Comparison of ENCODE assay signal across 1 cellular context in genomic region chr6:166330612-166331011, GRCh38.
A peak's percentile ranks its signal among the peaks of the same experiment; 100 is the strongest.
TF ChIP-seq lines count a peak whose summit lies in the region.

No MANE protein-coding gene starts in this region.

TF ChIP-seq in K562, 482 proteins besides CTCF, POLR2A, EP300 and RAD21 (continued from another document):
- TF ChIP-seq CUX1 (CRISPR knock-in tag; IDR thresholded peaks at IDR 0.05) (no peak), TAF9B (IDR thresholded peaks at IDR 0.05; ENCODE audit: partially characterized antibody) (no peak), ATF1 (CRISPR knock-in tag; IDR thresholded peaks at IDR 0.05) (no peak), ATF1 (tag; IDR thresholded peaks at IDR 0.05) (peak; percentile 58; the same call in 1 of the 2 replicates), USF2 (CRISPR knock-in tag; IDR thresholded peaks at IDR 0.05) (no peak), JUND (IDR thresholded peaks at IDR 0.05; ENCODE audit: borderline replicate concordance, low read depth, low read length) (peak; percentile 78), JUND (tag; IDR thresholded peaks at IDR 0.05; ENCODE audit: borderline replicate concordance, low read depth, low read length) (peak; percentile 66; the same call in 1 of the 3 replicates), SMARCE1 (IDR thresholded peaks at IDR 0.05) (peak; percentile 59; the same call in 1 of the 2 replicates), YY1 (IDR thresholded peaks at IDR 0.05; ENCODE audit: borderline replicate concordance in 1 of 3, control insufficient read depth in 1 of 3, extremely low read depth in 1 of 3, insufficient read depth in 3 of 3, insufficient read length in 1 of 3, insufficient replicate concordance in 2 of 3, low read depth in 1 of 3, low read length in 2 of 3) (peak in 1 of 3 experiments; percentile 59), KAT7 (CRISPR knock-in tag; IDR thresholded peaks at IDR 0.05; ENCODE audit: borderline replicate concordance) (peak; percentile 46; the same call in 1 of the 2 replicates), NFIC (IDR thresholded peaks at IDR 0.05) (peak; percentile 99), MNT (conservative IDR thresholded peaks at IDR 0.05) (peak in 1 of 2 experiments; percentile 62; a peak in 3 of 4 replicates), POLR2AphosphoS5 (IDR thresholded peaks at IDR 0.05; ENCODE audit: control insufficient read depth, insufficient read depth, low read depth, low read length) (0 out of 2 replicates have a peak, but pooled peaks have one; percentile 26), STAT5A (IDR thresholded peaks at IDR 0.05; ENCODE audit: borderline replicate concordance, low read length) (no peak), ARID3A (IDR thresholded peaks at IDR 0.05; ENCODE audit: borderline replicate concordance, low read depth, low read length) (peak; percentile 32; the same call in 1 of the 2 replicates), TFAP4 (CRISPR knock-in tag; IDR thresholded peaks at IDR 0.05; ENCODE audit: borderline replicate concordance) (peak; percentile 78; the same call in 1 of the 2 replicates), HDAC2 (IDR thresholded peaks at IDR 0.05) (0 out of 2 replicates have a peak, but pooled peaks have one; percentile 28), SOX6 (IDR thresholded peaks at IDR 0.05) (peak; percentile 45; the same call in 1 of the 2 replicates), CEBPG (CRISPR knock-in tag; IDR thresholded peaks at IDR 0.05) (no peak), CEBPG (tag; conservative IDR thresholded peaks at IDR 0.05 in 1 of 2, IDR thresholded peaks at IDR 0.05 in 1 of 2) (no peak), TCF3 (CRISPR knock-in tag; IDR thresholded peaks at IDR 0.05) (no peak), JUN (IDR thresholded peaks at IDR 0.05; ENCODE audit: borderline replicate concordance, low read depth, low read length) (peak; percentile 51; the same call in 1 of the 2 replicates), JUN (CRISPR knock-in tag; IDR thresholded peaks at IDR 0.05; ENCODE audit: borderline replicate concordance) (no peak), CTBP1 (IDR thresholded peaks at IDR 0.05; ENCODE audit: borderline replicate concordance) (peak; percentile 95), ZFP1 (CRISPR knock-in tag; IDR thresholded peaks at IDR 0.05) (no peak), CREBBP (IDR thresholded peaks at IDR 0.05; ENCODE audit: low read depth, low read length) (no peak), TRIM28 (IDR thresholded peaks at IDR 0.05) (0 out of 2 replicates have a peak, but pooled peaks have one; percentile 16), DACH1 (IDR thresholded peaks at IDR 0.05; ENCODE audit: partially characterized antibody) (no peak), NONO (IDR thresholded peaks at IDR 0.05; ENCODE audit: low read depth in 2 of 2, low read length in 1 of 2) (0 out of 4 replicates have a peak, but pooled peaks of 1 of the 2 experiments have one; percentile 32), ZNF830 (CRISPR knock-in tag; IDR thresholded peaks at IDR 0.05) (no peak), SRF (CRISPR knock-in tag; IDR thresholded peaks at IDR 0.05) (peak in 1 of 2 experiments; percentile 70; a peak in 1 of 4 replicates), SP1 (CRISPR knock-in tag; IDR thresholded peaks at IDR 0.05) (peak; percentile 65; the same call in 1 of the 2 replicates), RBBP5 (IDR thresholded peaks at IDR 0.05; ENCODE audit: borderline replicate concordance, insufficient read depth, low read length, poor library complexity, severe bottlenecking) (peak; percentile 61), ZNF740 (CRISPR knock-in tag; IDR thresholded peaks at IDR 0.05) (peak; percentile 79; the same call in 1 of the 2 replicates), ZNF740 (tag; IDR thresholded peaks at IDR 0.05) (no peak), KDM2B (CRISPR knock-in tag; IDR thresholded peaks at IDR 0.05) (no peak), ZNF224 (CRISPR knock-in tag; IDR thresholded peaks at IDR 0.05) (no peak), UBTF (IDR thresholded peaks at IDR 0.05; ENCODE audit: borderline replicate concordance in 1 of 2, low read depth in 2 of 2, low read length in 2 of 2) (peak in 1 of 2 experiments; percentile 76; a peak in 1 of 4 replicates), ASH1L (IDR thresholded peaks at IDR 0.05; ENCODE audit: borderline replicate concordance, low read depth, partially characterized antibody) (no peak), EP400 (IDR thresholded peaks at IDR 0.05) (peak; percentile 59; the same call in 1 of the 2 replicates), KDM4B (IDR thresholded peaks at IDR 0.05; ENCODE audit: borderline replicate concordance in 2 of 2, low read depth in 1 of 2) (peak in 1 of 2 experiments; percentile 64; a peak in 1 of 4 replicates), CBX8 (IDR thresholded peaks at IDR 0.05; ENCODE audit: borderline replicate concordance, extremely low read depth, low read depth, low read length, poor library complexity, severe bottlenecking) (no peak), CBX3 (IDR thresholded peaks at IDR 0.05; ENCODE audit: borderline replicate concordance in 1 of 2, low read length in 2 of 2) (peak in 1 of 2 experiments; percentile 85; a peak in 1 of 3 replicates), SUPT5H (IDR thresholded peaks at IDR 0.05) (no peak), TCF15 (CRISPR knock-in tag; IDR thresholded peaks at IDR 0.05) (no peak), RBM22 (IDR thresholded peaks at IDR 0.05; ENCODE audit: low read depth, low read length, poor library complexity, severe bottlenecking) (no peak), L3MBTL2 (IDR thresholded peaks at IDR 0.05) (peak; percentile 62), NFE2L1 (tag; IDR thresholded peaks at IDR 0.05; ENCODE audit: borderline replicate concordance, low read depth) (no peak), CREB3L1 (IDR thresholded peaks at IDR 0.05; ENCODE audit: borderline replicate concordance, low read depth) (0 out of 2 replicates have a peak, but pooled peaks have one; percentile 19), SMC3 (conservative IDR thresholded peaks at IDR 0.05; ENCODE audit: insufficient read depth, low read depth, low read length) (peak; percentile 49; the same call in 1 of the 2 replicates)
TF ChIP-seq in K562: peak in this region for 68.
